8 cellular contexts compared by ENCODE assay signal in the genomic region with DNA sequence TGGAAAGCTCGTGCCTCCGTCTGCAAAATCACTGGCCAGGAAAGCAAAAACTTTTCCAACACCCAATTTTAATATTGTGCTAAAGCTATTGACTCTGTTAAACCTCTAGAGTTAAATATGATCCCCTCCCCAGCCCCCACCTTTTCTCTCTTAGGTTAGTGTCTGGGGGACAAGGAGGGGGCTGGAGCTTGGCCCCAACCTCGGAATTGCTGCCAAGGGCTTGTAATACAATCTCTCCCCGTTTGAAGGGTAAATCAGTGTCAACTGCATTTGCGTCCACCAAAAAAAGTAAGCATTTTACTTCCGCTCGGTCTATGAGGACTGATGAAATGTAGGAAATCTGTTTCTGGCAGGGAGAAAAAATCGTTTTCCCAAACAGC. TPM values are rescaled to one million over a fixed set of nuclear protein-coding genes. Genes with fewer than 3 reads are reported as not detected.
DNase-seq lines count a peak whose midpoint lies in the region; ATAC-seq and TF ChIP-seq lines count a peak whose summit lies in the region.

A gene (plus strand): TSS at position 292 of the 380 bp plus-strand sequence. CDS start 8,259 bp downstream, outside the sequence.

- peaks cover 54% of the 10 kb centered on the region for H3K27me3 Mint-ChIP-seq in activated T-cell treated with anti-CD3 and anti-CD28 coated beads, Interleukin-2, amount 50 U/mL, for 24 hours

- no peak within 1 kb of the TSS for H3K27ac Mint-ChIP-seq in activated T-cell treated with anti-CD3 and anti-CD28 coated beads, Interleukin-2, amount 50 U/mL, for 24 hours

- H3K79me2 ChIP-seq in KMS-11 (ENCODE audit: insufficient read depth, low read depth) = peaks cover 65% of the 10 kb centered on the region

- TF ChIP-seq CTCF in KMS-11 (conservative IDR thresholded peaks at IDR 0.05; ENCODE audit: low read depth, low read length) = no peak; the same call in 1 of the 2 replicates
- TF ChIP-seq CTCF in prostate gland (IDR thresholded peaks at IDR 0.05) = no peak
- no peak for TF ChIP-seq CTCF in mucosa of descending colon (IDR thresholded peaks at IDR 0.05)

- H3K4me2 ChIP-seq in KMS-11 = peak within 1 kb of the TSS; percentile 96

- H3K4me3 Mint-ChIP-seq in activated T-cell treated with anti-CD3 and anti-CD28 coated beads, Interleukin-2, amount 50 U/mL, for 24 hours = peak within 1 kb of the TSS; percentile 61

- H2AFZ ChIP-seq in KMS-11 (ENCODE audit: low read depth) = no peak within 1 kb of the TSS

- H4K20me1 ChIP-seq in KMS-11 (ENCODE audit: insufficient read depth) = no peaks in the 10 kb centered on the region

- H3K9ac ChIP-seq in KMS-11 = peak within 1 kb of the TSS; percentile 98

- peak within 1 kb of the TSS; percentile 99 for H3K27ac ChIP-seq in KMS-11
- no peak within 1 kb of the TSS for H3K27ac ChIP-seq in prostate gland

- H3K4me1 ChIP-seq in KMS-11 (ENCODE audit: low read depth, poor library complexity, severe bottlenecking) (peaks cover 59% of the 10 kb centered on the region), prostate gland (replicated peaks) (no peaks in the 10 kb centered on the region), mucosa of descending colon (ENCODE audit: low read depth) (no peaks in the 10 kb centered on the region)

- DNase-seq in activated T-cell treated with anti-CD3 and anti-CD28 coated beads, Interleukin-2, amount 50 U/mL, for 24 hours = no peak
- no peak for DNase-seq in activated T-cell treated with anti-CD3 and anti-CD28 coated beads, Interleukin-2, amount 50 U/mL, for 48 hours
- DNase-seq in fibroblast of peridontal ligament (ENCODE audit: extremely low read depth) = peak; percentile 1
- DNase-seq in prostate gland (ENCODE audit: low spot score) = no peak
- no peak for DNase-seq in H4 (ENCODE audit: low spot score)
- DNase-seq in mucosa of descending colon = no peak
- DNase-seq in NCI-H1436 (lab: John Stamatoyannopoulos, UW) = no peak

- H3K4me1 Mint-ChIP-seq in activated T-cell treated with anti-CD3 and anti-CD28 coated beads, Interleukin-2, amount 50 U/mL, for 24 hours (ENCODE audit: low read depth) = peaks cover 17% of the 10 kb centered on the region

- no peak for TF ChIP-seq POLR2A in prostate gland (IDR thresholded peaks at IDR 0.05)

- H3K27me3 ChIP-seq in KMS-11 (ENCODE audit: insufficient read depth, low read depth) (no peaks in the 10 kb centered on the region), prostate gland (replicated peaks; ENCODE audit: insufficient read depth) (no peaks in the 10 kb centered on the region)

- H3K36me3 Mint-ChIP-seq in activated T-cell treated with anti-CD3 and anti-CD28 coated beads, Interleukin-2, amount 50 U/mL, for 24 hours (ENCODE audit: low read depth) = no peaks in the 10 kb centered on the region

- no peak for ATAC-seq in mucosa of descending colon

- WGBS in prostate gland = 2% methylated on average over 8 of the region's 8 CpGs

- H3K9me3 ChIP-seq in prostate gland = no peaks in the 10 kb centered on the region
- no peaks in the 10 kb centered on the region for H3K9me3 ChIP-seq in mucosa of descending colon

- intact Hi-C loops in prostate gland (cut with DNase I) = no loop called here
- intact Hi-C loops in mucosa of descending colon (cut with DNase I, micrococcal nuclease) = no loop called here

- H3K4me3 ChIP-seq in KMS-11 (IDR thresholded peaks at IDR 0.05; ENCODE audit: insufficient read depth, low read depth, low read length) (no peak within 1 kb of the TSS), prostate gland (peak within 1 kb of the TSS; percentile 29 to 35), mucosa of descending colon (no peak within 1 kb of the TSS)

- H3K36me3 ChIP-seq in KMS-11 (ENCODE audit: insufficient read depth) (no peaks in the 10 kb centered on the region), prostate gland (no peaks in the 10 kb centered on the region), mucosa of descending colon (ENCODE audit: low read depth) (no peaks in the 10 kb centered on the region)

- H3K9me3 Mint-ChIP-seq in activated T-cell treated with anti-CD3 and anti-CD28 coated beads, Interleukin-2, amount 50 U/mL, for 24 hours = no peaks in the 10 kb centered on the region

RNA-seq across cellular contexts. Expression of the gene that starts here (rescaled TPM):
- total RNA-seq in prostate gland (1 to 10 TPM; 4.2 to 7.0 TPM), mucosa of descending colon (1 to 10 TPM; 2.0 to 2.8 (median 2.5) TPM)
- total RNA-seq in H4 (2014; rRNA removed; shearing (Covaris generic)) = 4.4 and 7.6 TPM in 2 replicates

Comparison
In these comparisons a context has a peak if more than half of its experiments do, and no peak if none do; other contexts are left out.
1. H3K4me3 ChIP-seq: peak in prostate gland (2 of 2); none in KMS-11 (single experiment) and mucosa of descending colon (single experiment).